In genomic region chr18:79022603-79023002, GRCh38 we compare ENCODE assay signal across 3 cellular contexts. TPM values are rescaled to one million over a fixed set of nuclear protein-coding genes. Genes with fewer than 3 reads are reported as not detected.
"Had no signal": no experiment of that assay in that cellular context is flagged by ENCODE, and none has a peak within 500 bp of the region (broad histone marks: within the 10 kb centered on the region; RNA-seq: fewer than 3 reads in every experiment).

No MANE protein-coding gene starts in this region.

- DNase-seq: GDM1, GF-D8 had no signal

RNA-seq across cellular contexts. Expression of gene SALL3, which starts 43.0 kb away (rescaled TPM):
- total RNA-seq: G401 had no signal
